11 cellular contexts compared by ENCODE assay signal in the genomic region with DNA sequence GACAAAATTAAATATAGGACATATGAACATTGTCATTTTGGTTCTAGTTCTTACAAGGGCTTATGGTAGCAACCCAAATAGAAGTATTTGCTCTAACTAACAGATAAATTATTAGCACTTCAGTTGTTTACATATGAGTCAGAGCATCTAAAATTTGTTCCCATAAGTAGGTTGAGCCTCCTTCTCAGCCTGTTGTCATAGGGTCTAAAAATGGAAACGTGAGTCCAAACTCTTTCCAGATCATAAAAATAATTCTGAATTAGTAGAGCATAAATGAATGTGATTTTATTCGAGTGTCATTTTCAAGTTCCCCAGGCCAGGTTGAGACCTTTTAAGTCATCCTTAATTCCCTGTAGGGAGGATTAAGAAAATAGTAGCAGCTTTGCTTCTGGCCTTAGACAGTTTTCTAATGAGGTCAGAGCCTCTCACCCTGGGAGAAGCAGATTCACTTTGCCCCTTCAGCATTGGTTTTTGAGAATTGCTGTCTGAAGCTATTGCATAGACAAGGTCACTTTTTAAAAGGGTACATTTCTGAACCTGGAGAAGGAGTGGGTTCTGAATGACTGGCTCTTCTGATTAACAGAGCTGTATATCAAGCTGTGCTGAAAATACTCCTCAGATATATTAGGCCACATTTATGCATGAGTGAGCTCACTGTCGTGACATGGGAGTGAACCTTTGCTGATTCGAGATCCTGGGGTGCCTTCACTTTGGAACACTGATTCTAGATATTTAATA.
A peak's percentile ranks its signal among the peaks of the same experiment; 100 is the strongest.
DNase-seq lines count a peak whose midpoint lies in the region; ATAC-seq and TF ChIP-seq lines count a peak whose summit lies in the region.
"Had no signal": no experiment of that assay in that cellular context is flagged by ENCODE, and none has a peak within 500 bp of the region (broad histone marks: within the 10 kb centered on the region; RNA-seq: fewer than 3 reads in every experiment).

No MANE protein-coding gene starts in this region.

- peaks cover 0 to 14% (median 0%) of the 10 kb centered on the region in 9 donors for H3K27me3 ChIP-seq in heart left ventricle
- no peaks in the 10 kb centered on the region for H3K27me3 ChIP-seq in colonic mucosa
- H3K27me3 ChIP-seq in muscle layer of duodenum (ENCODE audit: low read depth, low read length), result no peaks in the 10 kb centered on the region

- no peaks in the 10 kb centered on the region for H3K9me3 ChIP-seq in heart left ventricle
- no peaks in the 10 kb centered on the region for H3K9me3 ChIP-seq in colonic mucosa
- no peaks in the 10 kb centered on the region for H3K9me3 ChIP-seq in muscle layer of duodenum (ENCODE audit: control insufficient read depth in 1 of 2, low read length in 2 of 2)

- WGBS in heart left ventricle, 4 donors, result 24 to 33% (median 30%) methylated on average over 4 of the region's 4 CpGs

- DNase-seq in heart left ventricle (no peak), Right ventricle myocardium inferior (ENCODE audit: missing footprints) (no peak), colonic mucosa (peak; percentile 11), NCI-H446 treated with DMSO at 0.1 percent for 48 hours (lab: John Stamatoyannopoulos, UW) (no peak), anterior cingulate cortex (lab: John Stamatoyannopoulos, UW) (no peak), sciatic nerve (ENCODE audit: low spot score) (no peak), iPS-NIHi11 (ENCODE audit: low spot score) (no peak)
- DNase-seq: activated CD4-positive, alpha-beta T cell treated with anti-CD3 and anti-CD28 coated beads, Interleukin-2, amount 50 U/mL, for 4 hours; islet precursor cell; NCI-H2107 had no signal

- H3K4me1 ChIP-seq in heart left ventricle (peaks cover 0 to 24% (median 12%) of the 10 kb centered on the region in 12 donors), colonic mucosa (no peaks in the 10 kb centered on the region), muscle layer of duodenum (ENCODE audit: control insufficient read depth in 1 of 2, insufficient read depth in 2 of 2, low read length in 2 of 2) (peaks cover 6 to 12% of the 10 kb centered on the region in 2 donors)

- TF ChIP-seq POLR2A in heart left ventricle (IDR thresholded peaks at IDR 0.05), result no peak

- H3K36me3 ChIP-seq in heart left ventricle (no peaks in the 10 kb centered on the region), colonic mucosa (no peaks in the 10 kb centered on the region), muscle layer of duodenum (ENCODE audit: control insufficient read depth in 1 of 2, insufficient read depth in 2 of 2, low read length in 2 of 2) (no peaks in the 10 kb centered on the region)

- ATAC-seq in heart left ventricle, result peak in 3 of 4 donors; percentile 41 to 75 (median 43)
- no peak for ATAC-seq in Right ventricle myocardium inferior
- no peak for ATAC-seq in sciatic nerve

- TF ChIP-seq CTCF in heart left ventricle (IDR thresholded peaks at IDR 0.05) (no peak), colonic mucosa (IDR thresholded peaks at IDR 0.05) (no peak)

- H3K9ac ChIP-seq in colonic mucosa (ENCODE audit: low read depth in 2 of 2, low read length in 2 of 2), result no peak overlapping the region

- H3K27ac ChIP-seq in heart left ventricle (peak overlapping the region in 10 of 12 donors; percentile 0 to 70 (median 46)), colonic mucosa (peak overlapping the region; percentile 4), muscle layer of duodenum (ENCODE audit: low read length) (peak overlapping the region; percentile 81)

- intact Hi-C loops in heart left ventricle (cut with DNase I) (no loop called here), Right ventricle myocardium inferior (cut with DNase I) (no loop called here), colonic mucosa (cut with DNase I) (no loop called here), sciatic nerve (cut with DNase I) (no loop called here)

- no peak overlapping the region for H3K4me3 ChIP-seq in heart left ventricle
- no peak overlapping the region for H3K4me3 ChIP-seq in colonic mucosa
- no peak overlapping the region for H3K4me3 ChIP-seq in muscle layer of duodenum (ENCODE audit: low read depth in 1 of 2, low read length in 2 of 2)

Comparison
In these comparisons a context has a peak if more than half of its experiments do, and no peak if none do; other contexts are left out.
1. ATAC-seq: peak in heart left ventricle (3 of 4); none in Right ventricle myocardium inferior (single experiment) and sciatic nerve (single experiment).
2. H3K27ac ChIP-seq: peak in every context shown above with its lines; median percentile 81 in muscle layer of duodenum; 46 in heart left ventricle; 4 in colonic mucosa.